Comparison of ENCODE assay signal across 8 cellular contexts in the genomic region with DNA sequence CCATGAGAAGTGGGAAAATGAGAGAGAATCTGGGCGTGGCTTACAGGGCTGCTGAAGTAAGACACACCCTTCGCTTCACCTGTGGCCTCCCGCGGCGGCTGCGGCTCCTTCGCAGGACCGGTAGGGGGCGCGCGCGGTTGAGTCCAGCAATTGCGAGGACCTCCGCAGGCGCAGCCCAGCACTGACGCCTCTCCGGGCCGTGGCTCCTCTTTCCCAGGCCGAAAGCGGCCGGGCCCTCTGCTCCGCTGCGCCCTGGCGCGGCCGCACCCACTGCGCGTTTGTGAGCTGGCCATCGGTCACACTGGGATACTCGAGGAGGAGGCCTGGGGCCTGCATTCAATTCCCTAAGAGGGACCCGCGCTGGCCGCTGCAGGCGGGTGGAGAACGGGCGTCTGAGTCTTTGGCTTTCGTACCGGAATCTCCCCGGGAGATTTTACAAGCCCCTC. TPM values are rescaled to one million over a fixed set of nuclear protein-coding genes. Genes with fewer than 3 reads are reported as not detected.
DNase-seq lines count a peak whose midpoint lies in the region; ATAC-seq lines count a peak whose summit lies in the region.

A gene (minus strand): TSS at position 215 of the 446 bp plus-strand sequence. CDS start 13,940 bp downstream, outside the sequence.

- H3K4me3 ChIP-seq in esophagus (ENCODE audit: low read depth in 1 of 2, low read length in 2 of 2): peak within 1 kb of the TSS; percentile 48 to 50
- peak within 1 kb of the TSS; percentile 59 to 69 for H3K4me3 ChIP-seq in mucosa of rectum (ENCODE audit: low read length in 2 of 2)

- H3K4me1 ChIP-seq in esophagus (ENCODE audit: control insufficient read depth in 2 of 2, insufficient read depth in 2 of 2, low read length in 1 of 2) (no peaks in the 10 kb centered on the region), mucosa of rectum (ENCODE audit: control insufficient read depth in 2 of 2, insufficient read depth in 2 of 2, low read length in 2 of 2) (peaks cover 0 to 5% of the 10 kb centered on the region in 2 donors)

- H3K36me3 ChIP-seq in esophagus (ENCODE audit: control insufficient read depth in 2 of 2, insufficient read depth in 2 of 2, low read length in 1 of 2) (no peaks in the 10 kb centered on the region), mucosa of rectum (ENCODE audit: control insufficient read depth in 2 of 2, insufficient read depth in 2 of 2, low read length in 2 of 2) (no peaks in the 10 kb centered on the region)

- H3K9me3 ChIP-seq in esophagus (ENCODE audit: control insufficient read depth in 2 of 2, insufficient read depth in 1 of 2, low read depth in 1 of 2, low read length in 1 of 2): no peaks in the 10 kb centered on the region
- H3K9me3 ChIP-seq in mucosa of rectum (ENCODE audit: control insufficient read depth in 2 of 2, low read length in 2 of 2): no peaks in the 10 kb centered on the region

- peak; percentile 99 for ATAC-seq in GM19043 (IDR thresholded peaks at IDR 0.05; ENCODE audit: low read depth, unreplicated experiment)
- peak; percentile 89 for ATAC-seq in HG03378 (IDR thresholded peaks at IDR 0.05; ENCODE audit: unreplicated experiment)

- H3K27me3 ChIP-seq in esophagus (ENCODE audit: control insufficient read depth in 1 of 2, insufficient read depth in 2 of 2, low read length in 2 of 2): peaks cover 0 to 3% of the 10 kb centered on the region in 2 donors
- H3K27me3 ChIP-seq in mucosa of rectum (ENCODE audit: control insufficient read depth in 2 of 2, insufficient read depth in 2 of 2, low read length in 2 of 2): no peaks in the 10 kb centered on the region

- peak within 1 kb of the TSS; percentile 41 to 60 for H3K9ac ChIP-seq in mucosa of rectum (ENCODE audit: low read depth in 1 of 2, low read length in 2 of 2)

- WGBS in esophagus, 2 donors: 0 to 1% methylated on average over 39 of the region's 39 CpGs

- DNase-seq in Ammon's horn (ENCODE audit: low spot score) (peak; percentile 90), NOMO-1 treated with DMSO at 0.1 percent for 48 hours (lab: John Stamatoyannopoulos, UW; ENCODE audit: unreplicated experiment) (peak; percentile 96)
- peak; percentile 94 for DNase-seq in activated T-cell treated with anti-CD3 and anti-CD28 coated beads, Interleukin-2, amount 50 U/mL, for 1 hour
- DNase-seq in stimulated activated CD8-positive, alpha-beta memory T cell treated with anti-CD3 and anti-CD28 coated beads, Interleukin-4, amount 100 ng/mL, for 24 hours (ENCODE audit: low read depth): peak; percentile 84

- H3K27ac ChIP-seq in esophagus (ENCODE audit: low read depth in 2 of 2, low read length in 1 of 2) (peak within 1 kb of the TSS; percentile 24 to 55), mucosa of rectum (ENCODE audit: low read depth in 2 of 2, low read length in 2 of 2) (peak within 1 kb of the TSS in 1 of 2 donors; percentile 32)

RNA-seq across cellular contexts. Expression of the gene that starts here (rescaled TPM):
- polyA plus RNA-seq in esophagus: under 1 TPM in 1 of 2 donors, not detected in 1; 0.01 TPM
